ENCODE assay signal across 29 cellular contexts in the genomic region with DNA sequence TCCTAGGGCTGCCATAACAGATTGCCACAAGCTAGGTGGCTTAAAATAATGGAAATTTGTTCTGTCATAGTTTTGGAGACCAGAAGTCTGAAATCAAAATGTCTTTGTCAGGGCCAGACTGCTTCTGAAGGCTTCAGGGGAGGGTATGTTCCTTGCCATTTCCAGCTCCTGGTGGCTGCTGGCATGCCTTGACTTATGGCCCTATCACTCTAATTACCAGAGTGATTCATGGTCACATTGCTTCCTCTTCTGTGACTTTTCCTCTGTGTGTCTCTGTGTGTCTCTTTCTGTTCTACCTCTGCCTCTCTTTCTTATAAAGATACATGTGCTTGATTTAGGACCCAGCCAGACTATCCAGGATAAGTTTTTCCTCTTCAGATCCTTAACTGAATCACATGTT.
"Had no signal": no experiment of that assay in that cellular context is flagged by ENCODE, and none has a peak within 500 bp of the region (broad histone marks: within the 10 kb centered on the region; RNA-seq: fewer than 3 reads in every experiment).

No MANE protein-coding gene starts in this region.

- H3K36me3 Mint-ChIP-seq: activated naive CD8-positive, alpha-beta T cell treated with anti-CD3 and anti-CD28 coated beads, Interleukin-2, amount 10 ng/mL, durations not matched to agents 7 days and 5 days; WTC11 had no signal

- H3K4me3 Mint-ChIP-seq: activated CD8-positive, alpha-beta T cell treated with anti-CD3 and anti-CD28 coated beads, Interleukin-2, amount 10 ng/mL, durations not matched to agents 7 days and 5 days; activated naive CD8-positive, alpha-beta T cell treated with anti-CD3 and anti-CD28 coated beads, Interleukin-2, amount 10 ng/mL, durations not matched to agents 7 days and 5 days; central memory CD8-positive, alpha-beta T cell; T-helper 1 cell treated with Interleukin-12 subunit alpha and Interleukin-12 subunit beta and Interleukin-4 antibody, amounts not matched to agents 30 μg/mL and 1 μg/mL, for 36 hours; WTC11 had no signal

- H3K27me3 Mint-ChIP-seq: activated naive CD8-positive, alpha-beta T cell treated with anti-CD3 and anti-CD28 coated beads, Interleukin-2, amount 10 ng/mL, durations not matched to agents 7 days and 5 days; central memory CD8-positive, alpha-beta T cell had no signal

- H3K27ac Mint-ChIP-seq: activated CD8-positive, alpha-beta T cell treated with anti-CD3 and anti-CD28 coated beads, Interleukin-2, amount 10 ng/mL, durations not matched to agents 7 days and 5 days; activated naive CD8-positive, alpha-beta T cell treated with anti-CD3 and anti-CD28 coated beads, Interleukin-2, amount 10 ng/mL, durations not matched to agents 7 days and 5 days; T-helper 1 cell treated with Interleukin-12 subunit alpha and Interleukin-12 subunit beta and Interleukin-4 antibody, amounts not matched to agents 30 μg/mL and 1 μg/mL, for 36 hours; WTC11 had no signal

- H3K4me1 ChIP-seq: adrenal gland, SJSA1 had no signal

- H3K4me3 ChIP-seq: adrenal gland, SJSA1 had no signal

- H3K9me3 ChIP-seq: adrenal gland, SJSA1 had no signal

- H3K27ac ChIP-seq: adrenal gland, SJSA1 had no signal

- ATAC-seq: activated CD8-positive, alpha-beta T cell treated with anti-CD3 and anti-CD28 coated beads, Interleukin-2, amount 10 ng/mL, durations not matched to agents 7 days and 5 days; Panc1; WTC11 had no signal

- H3K9me3 Mint-ChIP-seq: activated naive CD8-positive, alpha-beta T cell treated with anti-CD3 and anti-CD28 coated beads, Interleukin-2, amount 10 ng/mL, durations not matched to agents 7 days and 5 days; T-helper 1 cell treated with Interleukin-12 subunit alpha and Interleukin-12 subunit beta and Interleukin-4 antibody, amounts not matched to agents 30 μg/mL and 1 μg/mL, for 36 hours; WTC11 had no signal

- DNase-seq: activated CD4-positive, alpha-beta T cell treated with anti-CD3 and anti-CD28 coated beads for 48 hours; activated CD4-positive, alpha-beta T cell treated with anti-CD3 and anti-CD28 coated beads, Interleukin-2, amount 50 U/mL, for 4 hours; activated CD4-positive, CD25-positive, alpha-beta regulatory T cell treated with anti-CD3 and anti-CD28 coated beads, Interleukin-2, amount 50 U/mL, for 72 hours; activated CD8-positive, alpha-beta memory T cell treated with anti-CD3 and anti-CD28 coated beads, Interleukin-2, amount 50 U/mL, for 48 hours; activated CD8-positive, alpha-beta T cell treated with anti-CD3 and anti-CD28 coated beads, Interleukin-2, amount 10 ng/mL, durations not matched to agents 7 days and 5 days; activated naive CD4-positive, alpha-beta T cell treated with anti-CD3 and anti-CD28 coated beads, Interleukin-2, amount 50 U/mL, for 16 hours; activated naive CD8-positive, alpha-beta T cell treated with anti-CD3 and anti-CD28 coated beads, Interleukin-2, amount 10 ng/mL, durations not matched to agents 7 days and 5 days; activated T-cell treated with anti-CD3 and anti-CD28 coated beads, Interleukin-2, amount 50 U/mL, for 1 hour; adrenal gland; anterior cingulate cortex; MM.1S; NCI-H1048; NCI-H1417 treated with DMSO at 0.1 percent for 48 hours; NCI-H1694; NCI-H2029; NCI-H2107; NCI-H2171 treated with DMSO at 0.1 percent for 48 hours; NCI-H345; NCI-H510A; NCI-H526 treated with DMSO at 0.1 percent for 48 hours; NCI-H82; OCI-M1; RPMI8226; SHP77 had no signal

- H3K4me1 Mint-ChIP-seq: activated naive CD8-positive, alpha-beta T cell treated with anti-CD3 and anti-CD28 coated beads, Interleukin-2, amount 10 ng/mL, durations not matched to agents 7 days and 5 days; central memory CD8-positive, alpha-beta T cell had no signal

- H3K36me3 ChIP-seq: adrenal gland, SJSA1 had no signal
